1 cellular context compared by ENCODE assay signal in genomic region chr6:5335020-5335419, GRCh38.
TF ChIP-seq lines count a peak whose summit lies in the region.

No MANE protein-coding gene starts in this region.

TF ChIP-seq in SK-N-SH treated with all-trans-retinoic acid at 6 μM for 48 hours, 23 proteins besides CTCF, POLR2A, EP300 and RAD21 (continued from another document):
- no peak for TF ChIP-seq CREB5 (CRISPR knock-in tag; IDR thresholded peaks at IDR 0.05; ENCODE audit: low read depth)
- TF ChIP-seq TSHZ2 (CRISPR knock-in tag; IDR thresholded peaks at IDR 0.05), result no peak
- no peak for TF ChIP-seq ZNF8 (CRISPR knock-in tag; IDR thresholded peaks at IDR 0.05)
TF ChIP-seq in SK-N-SH treated with all-trans-retinoic acid at 6 μM for 48 hours: peak in this region for 0.
